7 cellular contexts compared by ENCODE assay signal in genomic region chr15:97960364-97961066, GRCh38. TPM values are rescaled to one million over a fixed set of nuclear protein-coding genes. Genes with fewer than 3 reads are reported as not detected.
DNase-seq lines count a peak whose midpoint lies in the region; ATAC-seq and TF ChIP-seq lines count a peak whose summit lies in the region.

TSS of gene ARRDC4 (plus strand) at chr15:97960703. CDS start at chr15:97960862, 159 bp downstream.

- peak within 1 kb of the TSS; percentile 70 to 94 (median 90) for H3K27ac ChIP-seq in spleen

- peaks cover 0 to 3% (median 0%) of the 10 kb centered on the region in 8 donors for H3K9me3 ChIP-seq in spleen

- DNase-seq in NCI-H2227 treated with DMSO at 0.1 percent for 48 hours (lab: John Stamatoyannopoulos, UW) (peak; percentile 97), cerebellar nuclear complex (lab: John Stamatoyannopoulos, UW) (peak; percentile 99 to 100), islet precursor cell (peak; percentile 100), spleen (peak; percentile 100)
- peak; percentile 94 to 95 for DNase-seq in activated CD4-positive, alpha-beta T cell treated with anti-CD3 and anti-CD28 coated beads for 24 hours (ENCODE audit: low read depth in 2 of 2)

- peak within 1 kb of the TSS; percentile 68 to 95 (median 86) for H3K4me3 ChIP-seq in spleen

- intact Hi-C loops in spleen (cut with DNase I; ENCODE audit: low total_unique reads), result no loop called here

- peaks cover 0 to 9% (median 0%) of the 10 kb centered on the region in 7 donors for H3K27me3 ChIP-seq in spleen (replicated peaks in 1 of 7)

- H3K4me1 ChIP-seq in spleen, result peaks cover 0 to 54% (median 25%) of the 10 kb centered on the region in 6 donors

- TF ChIP-seq POLR2A in spleen (IDR thresholded peaks at IDR 0.05), result peak in 1 of 3 donors; percentile 66

- 0 to 5% (median 2%) methylated on average over 17 to 69 of the region's 69 CpGs for WGBS in spleen, 5 donors

- H3K36me3 ChIP-seq in spleen, result no peaks in the 10 kb centered on the region

- ATAC-seq in GM18858 (IDR thresholded peaks at IDR 0.05; ENCODE audit: unreplicated experiment), result peak; percentile 80
- peak; percentile 93 for ATAC-seq in HG03139 (IDR thresholded peaks at IDR 0.05; ENCODE audit: unreplicated experiment)

- TF ChIP-seq CTCF in spleen (IDR thresholded peaks at IDR 0.05 in 8 of 11, conservative IDR thresholded peaks at IDR 0.05 in 3 of 11), result peak in 1 of 11 experiments; percentile 22

RNA-seq across cellular contexts. Expression of gene ARRDC4, which starts in this region (rescaled TPM):
- 10 to 100 TPM; 11.7 to 24.2 (median 17.5) TPM for total RNA-seq in spleen
- 10 to 100 TPM in 1 of 3 donors, 1 to 10 TPM in 2; 7.7 to 13.2 (median 9.5) TPM for polyA plus RNA-seq in spleen

Comparison
In these comparisons a context has a peak if more than half of its experiments do, and no peak if none do; other contexts are left out.
1. Peak in every context shown above with its lines: DNase-seq, ATAC-seq, H3K4me3 ChIP-seq and H3K27ac ChIP-seq.